In the genomic region with DNA sequence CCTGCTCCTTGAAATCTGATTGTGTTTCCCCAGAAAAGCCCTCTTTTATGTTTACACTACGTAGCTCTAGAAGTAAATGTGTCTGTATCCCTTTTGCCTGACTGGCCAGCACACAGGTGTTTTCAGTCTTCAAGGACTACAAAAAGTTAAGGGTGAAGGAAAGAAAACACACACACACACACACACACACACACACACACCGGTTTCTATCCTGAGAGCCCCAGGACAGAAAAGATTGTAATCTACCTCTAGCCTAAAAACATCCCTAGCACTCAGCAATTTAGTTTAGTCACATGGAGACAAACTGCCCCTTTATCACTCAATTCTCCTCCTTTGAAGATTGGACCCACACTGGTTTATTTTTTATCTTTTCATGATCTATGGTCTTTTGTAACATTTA, we compare ENCODE assay signal across 21 cellular contexts. TPM values are rescaled to one million over a fixed set of nuclear protein-coding genes. Genes with fewer than 3 reads are reported as not detected.
"Had no signal": no experiment of that assay in that cellular context is flagged by ENCODE, and none has a peak within 500 bp of the region (broad histone marks: within the 10 kb centered on the region; RNA-seq: fewer than 3 reads in every experiment).

No MANE protein-coding gene starts in this region.

- DNase-seq: activated CD4-positive, alpha-beta T cell treated with anti-CD3 and anti-CD28 coated beads for 4 hours; activated CD8-positive, alpha-beta T cell treated with anti-CD3 and anti-CD28 coated beads for 36 hours; activated gamma-delta T cell; activated naive CD4-positive, alpha-beta T cell treated with anti-CD3 and anti-CD28 coated beads, Interleukin-2, amount 10 ng/mL, durations not matched to agents 7 days and 5 days; activated naive CD8-positive, alpha-beta T cell treated with anti-CD3 and anti-CD28 coated beads for 36 hours; activated T-cell treated with anti-CD3 and anti-CD28 coated beads, Interleukin-2, amount 50 U/mL, for 4 hours; Kasumi-1; KBM-7; NCI-H1048; NCI-H1436; NCI-H1694 treated with DMSO at 0.1 percent for 48 hours; NCI-H2029 treated with DMSO at 0.1 percent for 48 hours; NCI-H226; NCI-H82; Right ventricle myocardium superior; SJCRH30; SK-N-SH; T-helper 1 cell; WERI-Rb-1 had no signal

- H3K9me3 Mint-ChIP-seq: activated CD8-positive, alpha-beta T cell treated with anti-CD3 and anti-CD28 coated beads for 36 hours; activated naive CD4-positive, alpha-beta T cell treated with anti-CD3 and anti-CD28 coated beads, Interleukin-2, amount 10 ng/mL, durations not matched to agents 7 days and 5 days; activated naive CD8-positive, alpha-beta T cell treated with anti-CD3 and anti-CD28 coated beads for 36 hours; activated T-cell treated with anti-CD3 and anti-CD28 coated beads, Interleukin-2, amount 50 U/mL, for 4 hours had no signal

- ATAC-seq: activated CD4-positive, CD25-positive, alpha-beta regulatory T cell treated with anti-CD3 and anti-CD28 coated beads, Interleukin-2, amount 50 U/mL, for 24 hours; activated CD8-positive, alpha-beta T cell treated with anti-CD3 and anti-CD28 coated beads for 36 hours; activated T-cell treated with anti-CD3 and anti-CD28 coated beads, Interleukin-2, amount 50 U/mL, for 4 hours had no signal

- H3K27ac Mint-ChIP-seq: activated CD8-positive, alpha-beta T cell treated with anti-CD3 and anti-CD28 coated beads for 36 hours; activated naive CD4-positive, alpha-beta T cell treated with anti-CD3 and anti-CD28 coated beads, Interleukin-2, amount 10 ng/mL, durations not matched to agents 7 days and 5 days; activated naive CD8-positive, alpha-beta T cell treated with anti-CD3 and anti-CD28 coated beads for 36 hours had no signal

- H3K4me3 ChIP-seq: SJCRH30 had no signal

- H3K4me2 ChIP-seq: SK-N-SH had no signal

- H3K36me3 Mint-ChIP-seq: activated naive CD4-positive, alpha-beta T cell treated with anti-CD3 and anti-CD28 coated beads, Interleukin-2, amount 10 ng/mL, durations not matched to agents 7 days and 5 days; activated naive CD8-positive, alpha-beta T cell treated with anti-CD3 and anti-CD28 coated beads for 36 hours had no signal

- H3K9me3 ChIP-seq: SK-N-SH had no signal

- H3K27ac ChIP-seq: SJCRH30, WERI-Rb-1 had no signal

- H3K9ac ChIP-seq: SK-N-SH had no signal

- H3K36me3 ChIP-seq: SJCRH30, WERI-Rb-1 had no signal

- H3K4me1 Mint-ChIP-seq: activated naive CD4-positive, alpha-beta T cell treated with anti-CD3 and anti-CD28 coated beads, Interleukin-2, amount 10 ng/mL, durations not matched to agents 7 days and 5 days; activated naive CD8-positive, alpha-beta T cell treated with anti-CD3 and anti-CD28 coated beads for 36 hours had no signal

- H3K27me3 ChIP-seq: SJCRH30 had no signal

- H3K4me3 Mint-ChIP-seq: activated CD8-positive, alpha-beta T cell treated with anti-CD3 and anti-CD28 coated beads for 36 hours; activated naive CD4-positive, alpha-beta T cell treated with anti-CD3 and anti-CD28 coated beads, Interleukin-2, amount 10 ng/mL, durations not matched to agents 7 days and 5 days; activated naive CD8-positive, alpha-beta T cell treated with anti-CD3 and anti-CD28 coated beads for 36 hours; activated T-cell treated with anti-CD3 and anti-CD28 coated beads, Interleukin-2, amount 50 U/mL, for 4 hours had no signal

RNA-seq across cellular contexts. Expression of gene TRIM45, which starts 15.7 kb away (rescaled TPM):
- total RNA-seq: OCI-LY7 had no signal
